9 cellular contexts compared by ENCODE assay signal in the genomic region with DNA sequence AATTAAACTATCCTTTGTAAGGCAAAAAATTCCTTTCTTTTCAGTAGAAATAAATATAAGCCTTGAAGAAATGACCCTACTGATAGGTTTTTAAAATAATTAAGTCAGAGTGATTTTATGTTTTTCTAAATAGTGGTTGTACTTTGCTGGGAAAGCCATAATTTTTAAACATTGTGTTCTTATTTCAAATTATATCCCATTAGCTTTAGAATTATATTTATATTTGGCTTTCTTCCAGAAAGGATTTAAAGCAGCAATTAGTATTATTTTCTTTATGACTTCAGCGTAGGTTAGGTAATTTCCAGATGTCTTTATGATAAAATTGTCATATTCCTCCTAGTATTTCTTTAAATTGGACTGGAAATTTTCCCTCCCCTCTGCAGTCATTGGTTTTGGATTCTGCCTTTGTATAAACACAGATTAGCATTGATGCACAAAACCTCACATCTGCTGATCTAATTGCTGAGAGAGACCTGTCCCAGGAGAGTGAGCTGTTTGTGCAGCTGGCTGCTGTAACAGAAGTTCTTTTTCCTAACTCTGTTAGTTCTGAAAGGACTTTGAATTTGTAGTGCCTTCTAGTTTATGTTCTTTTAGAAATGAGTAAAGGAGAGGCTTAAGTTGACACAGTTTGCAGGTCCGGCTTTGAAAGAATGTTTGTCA. TPM values are rescaled to one million over a fixed set of nuclear protein-coding genes. Genes with fewer than 3 reads are reported as not detected.
DNase-seq lines count a peak whose midpoint lies in the region; ATAC-seq and TF ChIP-seq lines count a peak whose summit lies in the region.
"Had no signal": no experiment of that assay in that cellular context is flagged by ENCODE, and none has a peak within 500 bp of the region (broad histone marks: within the 10 kb centered on the region; RNA-seq: fewer than 3 reads in every experiment).

No MANE protein-coding gene starts in this region.

- peak overlapping the region in 4 of 11 experiments; percentile 11 to 66 (median 46); a peak in 6 of 22 replicates for H3K9ac ChIP-seq in BLaER1 treated with 17β-estradiol and CSF1 and Interleukin-3, amounts not matched to agents 10 nM and 100 nM

- no peak for TF ChIP-seq EP300 in sigmoid colon (IDR thresholded peaks at IDR 0.05)

- intact Hi-C loops in right cardiac atrium (cut with DNase I), result no loop called here
- intact Hi-C loops in sigmoid colon (cut with DNase I), result no loop called here

- H3K4me1 ChIP-seq in BLaER1 treated with 17β-estradiol and CSF1 and Interleukin-3, amounts not matched to agents 10 nM and 100 nM, result peaks cover 0 to 31% (median 26%) of the 10 kb centered on the region in 10 experiments; a peak in 13 of 20 replicates
- peaks cover 1% of the 10 kb centered on the region for H3K4me1 ChIP-seq in right cardiac atrium (ENCODE audit: control insufficient read depth, insufficient read depth, low read length)
- H3K4me1 ChIP-seq in sigmoid colon, result peaks cover 0 to 7% (median 4%) of the 10 kb centered on the region in 4 donors

- H3K4me3 ChIP-seq in BLaER1 treated with 17β-estradiol and CSF1 and Interleukin-3, amounts not matched to agents 10 nM and 100 nM, result no peak overlapping the region
- H3K4me3 ChIP-seq in right cardiac atrium (ENCODE audit: low read length) (no peak overlapping the region), sigmoid colon (no peak overlapping the region)

- H3K27me3 ChIP-seq in BLaER1 treated with 17β-estradiol and CSF1 and Interleukin-3, amounts not matched to agents 10 nM and 100 nM, result no peaks in the 10 kb centered on the region
- H3K27me3 ChIP-seq in right cardiac atrium (ENCODE audit: control insufficient read depth, insufficient read depth), result no peaks in the 10 kb centered on the region
- no peaks in the 10 kb centered on the region for H3K27me3 ChIP-seq in sigmoid colon

- peak overlapping the region in 8 of 11 experiments; percentile 8 to 78 (median 30); a peak in 14 of 22 replicates for H3K4me2 ChIP-seq in BLaER1 treated with 17β-estradiol and CSF1 and Interleukin-3, amounts not matched to agents 10 nM and 100 nM

- peak; percentile 78 for DNase-seq in NCI-H1092 treated with DMSO at 0.1 percent for 48 hours (lab: John Stamatoyannopoulos, UW)
- peak in 2 of 3 donors; percentile 15 to 58 for DNase-seq in right cardiac atrium
- DNase-seq in caudate nucleus (lab: John Stamatoyannopoulos, UW), result no peak
- DNase-seq in sigmoid colon, result no peak
- DNase-seq in stimulated activated CD4-positive, alpha-beta T cell treated with anti-CD3 and anti-CD28 coated beads, Interleukin-1b, Interleukin-23, amount 100 ng/mL, for 48 hours, result no peak
- no peak for DNase-seq in islet precursor cell

- H3K36me3 ChIP-seq in BLaER1 treated with 17β-estradiol and CSF1 and Interleukin-3, amounts not matched to agents 10 nM and 100 nM, result peaks cover 71 to 99% (median 87%) of the 10 kb centered on the region in 11 experiments
- peaks cover 15 to 86% (median 36%) of the 10 kb centered on the region in 4 donors for H3K36me3 ChIP-seq in sigmoid colon

- H3K9me3 ChIP-seq in BLaER1 treated with 17β-estradiol and CSF1 and Interleukin-3, amounts not matched to agents 10 nM and 100 nM (replicated peaks in 1 of 11), result no peaks in the 10 kb centered on the region
- H3K9me3 ChIP-seq in right cardiac atrium (ENCODE audit: control insufficient read depth, low read length), result no peaks in the 10 kb centered on the region
- no peaks in the 10 kb centered on the region for H3K9me3 ChIP-seq in sigmoid colon

- TF ChIP-seq CTCF in sigmoid colon (IDR thresholded peaks at IDR 0.05), result no peak

- H4K20me1 ChIP-seq in BLaER1 treated with 17β-estradiol and CSF1 and Interleukin-3, amounts not matched to agents 10 nM and 100 nM, result peaks cover 0 to 11% (median 0%) of the 10 kb centered on the region in 11 experiments; a peak in 3 of 22 replicates

- H3K27ac ChIP-seq in BLaER1 treated with 17β-estradiol and CSF1 and Interleukin-3, amounts not matched to agents 10 nM and 100 nM, result peak overlapping the region in 5 of 11 experiments; percentile 34 to 59 (median 42); a peak in 9 of 22 replicates
- no peak overlapping the region for H3K27ac ChIP-seq in right cardiac atrium (ENCODE audit: low read length)
- H3K27ac ChIP-seq in caudate nucleus (ENCODE audit: low read depth, low read length), result no peak overlapping the region
- peak overlapping the region in 2 of 4 donors; percentile 8 to 15 for H3K27ac ChIP-seq in sigmoid colon

- WGBS in right cardiac atrium, result 40% methylated on average over 2 of the region's 2 CpGs
- WGBS in sigmoid colon, 2 donors, result 63 to 71% methylated on average over 2 of the region's 2 CpGs

- no peak for TF ChIP-seq POLR2A in sigmoid colon (IDR thresholded peaks at IDR 0.05)

- ATAC-seq in SK-N-SH treated with all-trans-retinoic acid at 6 μM for 48 hours, result peak; percentile 47; the same call in 2 of the 3 replicates
- peak; percentile 62 to 85 for ATAC-seq in right cardiac atrium
- ATAC-seq: stimulated activated memory B cell treated with anti-CD40 and anti-IgM and Interleukin-4, amounts not matched to agents 10 μg/mL and 1 μg/mL and 100 μg/mL, for 72 hours had no signal

TF ChIP-seq in SK-N-SH treated with all-trans-retinoic acid at 6 μM for 48 hours, 23 proteins besides CTCF, POLR2A, EP300 and RAD21:
- TF ChIP-seq SNAI2 (CRISPR knock-in tag; IDR thresholded peaks at IDR 0.05) (peak; percentile 60; the same call in 1 of the 2 replicates), GLIS3 (CRISPR knock-in tag; IDR thresholded peaks at IDR 0.05) (no peak), TCF4 (CRISPR knock-in tag; IDR thresholded peaks at IDR 0.05; ENCODE audit: borderline replicate concordance) (peak; percentile 68), TSHZ2 (CRISPR knock-in tag; IDR thresholded peaks at IDR 0.05) (peak; percentile 52; the same call in 1 of the 2 replicates), ZNF565 (CRISPR knock-in tag; conservative IDR thresholded peaks at IDR 0.05; ENCODE audit: low read depth) (no peak), ZC3H10 (CRISPR knock-in tag; IDR thresholded peaks at IDR 0.05) (no peak), ZNF70 (CRISPR knock-in tag; IDR thresholded peaks at IDR 0.05) (no peak), PATZ1 (CRISPR knock-in tag; IDR thresholded peaks at IDR 0.05; ENCODE audit: borderline replicate concordance) (no peak), ZFP30 (CRISPR knock-in tag; IDR thresholded peaks at IDR 0.05) (no peak), ZFP3 (CRISPR knock-in tag; IDR thresholded peaks at IDR 0.05) (no peak), ISL1 (CRISPR knock-in tag; IDR thresholded peaks at IDR 0.05) (peak; percentile 75), TOX (CRISPR knock-in tag; IDR thresholded peaks at IDR 0.05; ENCODE audit: borderline replicate concordance) (no peak)

RNA-seq across cellular contexts. Expression of gene KPNB1, which starts 45.3 kb away (rescaled TPM):
- 100 to 1,000 TPM; 134 to 175 (median 167) TPM for total RNA-seq in right cardiac atrium
- polyA plus RNA-seq in right cardiac atrium, result 50.0 TPM
- total RNA-seq in sigmoid colon, result 100 to 1,000 TPM; 185 to 268 (median 214) TPM
- polyA plus RNA-seq in sigmoid colon, result 100 to 1,000 TPM in 1 of 3 donors, 10 to 100 TPM in 2; 23.4 to 103 (median 39.1) TPM

Comparison
In these comparisons a context has a peak if more than half of its experiments do, and no peak if none do; other contexts are left out.
1. DNase-seq: peak in NCI-H1092 treated with DMSO at 0.1 percent for 48 hours (single experiment) and right cardiac atrium (2 of 3); none in caudate nucleus (0 of 61), sigmoid colon (single experiment), stimulated activated CD4-positive, alpha-beta T cell treated with anti-CD3 and anti-CD28 coated beads, Interleukin-1b, Interleukin-23, amount 100 ng/mL, for 48 hours (single experiment) and islet precursor cell (single experiment).